Comparison of ENCODE assay signal across 8 cellular contexts in genomic region chr12:68236421-68237059, GRCh38. TPM values are rescaled to one million over a fixed set of nuclear protein-coding genes. Genes with fewer than 3 reads are reported as not detected.
A peak's percentile ranks its signal among the peaks of the same experiment; 100 is the strongest.
DNase-seq lines count a peak whose midpoint lies in the region; ATAC-seq and TF ChIP-seq lines count a peak whose summit lies in the region.

No MANE protein-coding gene starts in this region.

- peaks cover 12% of the 10 kb centered on the region for H3K4me1 ChIP-seq in Karpas-422 (ENCODE audit: low read length)
- peaks cover 13 to 17% (median 13%) of the 10 kb centered on the region in 3 donors for H3K4me1 ChIP-seq in skeletal muscle tissue (ENCODE audit: control insufficient read depth in 3 of 3, insufficient read depth in 3 of 3, low read length in 3 of 3)
- no peaks in the 10 kb centered on the region for H3K4me1 ChIP-seq in H9 (ENCODE audit: insufficient read depth, low read length)

- H4K91ac ChIP-seq in H9 (ENCODE audit: insufficient read length, low read depth, low read length) = no peak overlapping the region

- no peak overlapping the region for H4K8ac ChIP-seq in H9 (replicated peaks; ENCODE audit: insufficient read length, low read depth, low read length)

- H3K23me2 ChIP-seq in H9 (ENCODE audit: insufficient read length, low read depth, low read length, poor library complexity, severe bottlenecking) = no peaks in the 10 kb centered on the region

- H4K20me1 ChIP-seq in Karpas-422 (ENCODE audit: insufficient read depth, low read depth, low read length) = no peaks in the 10 kb centered on the region
- H4K20me1 ChIP-seq in H9 (ENCODE audit: control insufficient read depth, insufficient read depth, insufficient read length) = no peaks in the 10 kb centered on the region

- no peaks in the 10 kb centered on the region for H3K9me2 ChIP-seq in Karpas-422 (replicated peaks; ENCODE audit: insufficient read depth, low read length)

- no peaks in the 10 kb centered on the region for H3K36me3 Mint-ChIP-seq in activated B cell treated with CpG ODN at 0.5 μM for 24 hours (ENCODE audit: low read depth)
- no peaks in the 10 kb centered on the region for H3K36me3 Mint-ChIP-seq in H9 (ENCODE audit: insufficient read depth in 1 of 3, low read depth in 3 of 3)

- no peak overlapping the region for H3K56ac ChIP-seq in H9 (ENCODE audit: insufficient read length, low read depth, low read length)

- H2BK12ac ChIP-seq in H9 (ENCODE audit: insufficient read length, low read depth, low read length) = no peak overlapping the region

- H3K14ac ChIP-seq in H9 (ENCODE audit: insufficient read depth, low read length) = no peak overlapping the region

- H3K23ac ChIP-seq in H9 (ENCODE audit: insufficient read length, low read depth, low read length) = no peak overlapping the region

- DNase-seq in GM10248 (ENCODE audit: extremely low spot score) = peak; percentile 45
- DNase-seq in Karpas-422 = peak; percentile 43
- peak; percentile 22 for DNase-seq in activated B cell treated with CpG ODN at 0.5 μM for 24 hours
- peak; percentile 71 to 73 for DNase-seq in erythroblast (lab: John Stamatoyannopoulos, UW)
- no peak for DNase-seq in H9

- H2AK5ac ChIP-seq in H9 (ENCODE audit: insufficient read length, low read length) = no peak overlapping the region

- H2BK20ac ChIP-seq in H9 (ENCODE audit: low read depth, low read length, poor library complexity, severe bottlenecking) = no peak overlapping the region

- H3K27ac ChIP-seq in Karpas-422 (ENCODE audit: low read length) (no peak overlapping the region), skeletal muscle tissue (ENCODE audit: low read depth, low read length) (no peak overlapping the region), H9 (ENCODE audit: insufficient read length, low read depth, low read length) (no peak overlapping the region)

- H3K4me1 Mint-ChIP-seq in activated B cell treated with CpG ODN at 0.5 μM for 24 hours (peaks cover 32% of the 10 kb centered on the region), H9 (peaks cover 7% of the 10 kb centered on the region in 2 experiments; a peak in 3 of 4 replicates)

- H2AFZ ChIP-seq in Karpas-422 (ENCODE audit: low read length) (peak overlapping the region; percentile 36), H9 (ENCODE audit: low read length) (no peak overlapping the region)

- H3K4me2 ChIP-seq in Karpas-422 (ENCODE audit: low read depth, low read length, poor library complexity, severe bottlenecking) (peak overlapping the region; percentile 58), H9 (ENCODE audit: insufficient read depth, insufficient read length, low read length) (no peak overlapping the region)

- H3K9ac ChIP-seq in Karpas-422 (ENCODE audit: low read length) (peak overlapping the region; percentile 47), skeletal muscle tissue (ENCODE audit: low read depth in 1 of 3, low read length in 3 of 3) (peak overlapping the region; percentile 52), H9 (ENCODE audit: extremely low read depth, insufficient read length, low read length) (no peak overlapping the region)

- H3K27me3 ChIP-seq in Karpas-422 (ENCODE audit: low read length) = no peaks in the 10 kb centered on the region
- H3K27me3 ChIP-seq in skeletal muscle tissue (ENCODE audit: control insufficient read depth in 3 of 3, insufficient read depth in 3 of 3, low read length in 3 of 3) = no peaks in the 10 kb centered on the region
- no peaks in the 10 kb centered on the region for H3K27me3 ChIP-seq in H9 (ENCODE audit: insufficient read depth, low read length)

- H4K5ac ChIP-seq in H9 (ENCODE audit: insufficient read length, low read depth, low read length) = no peak overlapping the region

- CTCF ChIA-PET in GM10248 (lab: Yijun Ruan, JAX) = interaction anchor here (1.3 to 3.0 kb wide), 6 partner anchors 13 to 571 kb away, joined by 3 to 26 read pairs (median 4); partner anchors contain the start of genes IL26 and MDM2
- CTCF ChIA-PET in activated B cell treated with CpG ODN at 0.5 μM for 24 hours (lab: Charles Lee) = interaction anchor here (0.8 to 2.5 kb wide), 5 partner anchors 12 to 122 kb away, joined by 3 to 11 read pairs (median 3); partner anchors contain the start of gene IL26

- POLR2A ChIA-PET in GM10248 (lab: Yijun Ruan, JAX) (no interaction called here), activated B cell treated with CpG ODN at 0.5 μM for 24 hours (lab: Charles Lee) (no interaction called here)

- WGBS in H9 (ENCODE audit: extremely low coverage, insufficient read length, low lambda C conversion rate) = no CpG with 5 or more reads among the region's 8 CpGs

- ATAC-seq in GM21423 (IDR thresholded peaks at IDR 0.05; ENCODE audit: unreplicated experiment) (peak; percentile 56), activated B cell treated with CpG ODN at 0.5 μM for 24 hours (ENCODE audit: low read depth) (peak; percentile 73), HG02571 (IDR thresholded peaks at IDR 0.05; ENCODE audit: unreplicated experiment) (no peak)

- TF ChIP-seq CTCF in GM10248 (IDR thresholded peaks at IDR 0.05; ENCODE audit: control extremely low read depth, extremely low read depth, low read depth, missing control alignments) = no peak
- no peak for TF ChIP-seq CTCF in activated B cell treated with CpG ODN at 0.5 μM for 24 hours (IDR thresholded peaks at IDR 0.05)
- TF ChIP-seq CTCF in H9 (conservative IDR thresholded peaks at IDR 0.05) = no peak

- no peak overlapping the region for H3K4ac ChIP-seq in H9 (ENCODE audit: low read depth, low read length)

- H3K4me3 ChIP-seq in Karpas-422 (ENCODE audit: low read length) (peak overlapping the region; percentile 42; the same call in 1 of the 2 replicates), skeletal muscle tissue (ENCODE audit: low read length in 3 of 3) (peak overlapping the region; percentile 60 to 74 (median 61))

- H3K9me3 ChIP-seq in Karpas-422 (ENCODE audit: low read length) = no peaks in the 10 kb centered on the region
- no peaks in the 10 kb centered on the region for H3K9me3 ChIP-seq in skeletal muscle tissue (ENCODE audit: control insufficient read depth in 3 of 3, low read length in 3 of 3)
- no peaks in the 10 kb centered on the region for H3K9me3 ChIP-seq in H9 (ENCODE audit: control insufficient read depth, low read depth, low read length)

- H3K9me3 Mint-ChIP-seq in activated B cell treated with CpG ODN at 0.5 μM for 24 hours = no peaks in the 10 kb centered on the region
- H3K9me3 Mint-ChIP-seq in H9 = no peaks in the 10 kb centered on the region; a peak in 1 of 5 replicates

- no peak overlapping the region for H2BK5ac ChIP-seq in H9 (ENCODE audit: insufficient read length, low read length)

- H3K36me3 ChIP-seq in Karpas-422 (ENCODE audit: insufficient read depth, low read length) = no peaks in the 10 kb centered on the region
- no peaks in the 10 kb centered on the region for H3K36me3 ChIP-seq in skeletal muscle tissue (ENCODE audit: control insufficient read depth in 3 of 3, insufficient read depth in 3 of 3, low read length in 3 of 3)

- no peak overlapping the region for H2BK120ac ChIP-seq in H9 (ENCODE audit: low read depth, low read length, poor library complexity, severe bottlenecking)

- H3T11ph ChIP-seq in H9 (ENCODE audit: low read length) = no peak overlapping the region

- intact Hi-C loops in activated B cell treated with CpG ODN at 0.5 μM for 24 hours (cut with micrococcal nuclease) = loop anchor here (1.0 to 5.0 kb wide), 3 partner anchors 96 to 511 kb away; partner anchors contain the start of genes MDM1, NUP107 and SLC35E3

- no peaks in the 10 kb centered on the region for H3K79me2 ChIP-seq in Karpas-422 (ENCODE audit: low read length)
- no peaks in the 10 kb centered on the region for H3K79me2 ChIP-seq in H9 (ENCODE audit: insufficient read depth, low read length)

- H3K18ac ChIP-seq in H9 (ENCODE audit: insufficient read length, low read depth, low read length) = no peak overlapping the region

- H2BK15ac ChIP-seq in H9 (ENCODE audit: low read depth, low read length) = no peak overlapping the region

- H3K27ac Mint-ChIP-seq in activated B cell treated with CpG ODN at 0.5 μM for 24 hours (peak overlapping the region; percentile 92), H9 (no peak overlapping the region; a peak in 1 of 7 replicates)

- no peaks in the 10 kb centered on the region for H3K27me3 Mint-ChIP-seq in activated B cell treated with CpG ODN at 0.5 μM for 24 hours
- H3K27me3 Mint-ChIP-seq in H9 (ENCODE audit: low read depth) = no peaks in the 10 kb centered on the region

- H3K4me3 Mint-ChIP-seq in activated B cell treated with CpG ODN at 0.5 μM for 24 hours (peak overlapping the region; percentile 88), H9 (no peak overlapping the region)

- no peak for TF ChIP-seq POLR2A in erythroblast (IDR thresholded peaks at IDR 0.05; ENCODE audit: low read length)

- no peaks in the 10 kb centered on the region for H3K79me1 ChIP-seq in H9 (ENCODE audit: insufficient read depth, low read depth, low read length, poor library complexity, severe bottlenecking)

RNA-seq across cellular contexts. Expression of gene IL26, which starts 10.9 kb away (rescaled TPM):
- total RNA-seq in Karpas-422 (2014; rRNA removed; shearing (Covaris generic); ENCODE audit: low replicate concordance) = not detected in 2 replicates
- not detected in 2 replicates for total RNA-seq in activated B cell treated with CpG ODN at 0.5 μM for 24 hours
- total RNA-seq in skeletal muscle tissue = not detected
- not detected in 2 replicates for total RNA-seq in H9 (2021)

RNA-seq across cellular contexts. Expression of gene IL22, which starts 16.9 kb away (rescaled TPM):
- total RNA-seq in Karpas-422 (2014; rRNA removed; shearing (Covaris generic); ENCODE audit: low replicate concordance) = not detected in 2 replicates
- not detected in 2 replicates for total RNA-seq in activated B cell treated with CpG ODN at 0.5 μM for 24 hours
- total RNA-seq in skeletal muscle tissue = not detected
- not detected in 2 replicates for total RNA-seq in H9 (2021)
